1 cellular context compared by ENCODE assay signal in the genomic region with DNA sequence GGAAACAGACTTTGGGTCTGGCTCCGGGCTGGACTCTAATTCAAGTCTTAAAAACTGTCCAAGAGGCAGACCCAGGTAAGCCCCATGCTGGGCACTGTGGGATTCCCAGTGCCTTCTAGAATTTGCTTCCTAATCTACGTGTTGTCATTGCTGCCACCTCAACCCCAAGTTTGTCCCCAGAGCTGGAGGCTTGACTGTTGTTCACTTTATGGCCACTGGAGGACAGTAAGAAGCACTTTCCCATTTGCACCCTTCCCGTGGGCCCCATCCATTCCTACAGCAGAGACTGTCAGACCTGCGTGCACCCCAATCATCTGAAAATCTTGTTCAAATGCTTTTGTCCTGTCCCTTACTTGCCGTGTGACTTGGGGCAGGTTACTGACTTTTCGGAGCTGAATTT.
TF ChIP-seq lines count a peak whose summit lies in the region.

No MANE protein-coding gene starts in this region.

TF ChIP-seq in HEK293, 187 proteins besides CTCF, POLR2A, EP300 and RAD21 (continued from another document):
- no peak for TF ChIP-seq ZNF211 (tag by site-specific recombination; IDR thresholded peaks at IDR 0.05; ENCODE audit: low read depth)
- peak; percentile 6; the same call in 1 of the 2 replicates for TF ChIP-seq ZNF654 (tag by site-specific recombination; IDR thresholded peaks at IDR 0.05; ENCODE audit: low read depth)
- TF ChIP-seq, protein P1, sequence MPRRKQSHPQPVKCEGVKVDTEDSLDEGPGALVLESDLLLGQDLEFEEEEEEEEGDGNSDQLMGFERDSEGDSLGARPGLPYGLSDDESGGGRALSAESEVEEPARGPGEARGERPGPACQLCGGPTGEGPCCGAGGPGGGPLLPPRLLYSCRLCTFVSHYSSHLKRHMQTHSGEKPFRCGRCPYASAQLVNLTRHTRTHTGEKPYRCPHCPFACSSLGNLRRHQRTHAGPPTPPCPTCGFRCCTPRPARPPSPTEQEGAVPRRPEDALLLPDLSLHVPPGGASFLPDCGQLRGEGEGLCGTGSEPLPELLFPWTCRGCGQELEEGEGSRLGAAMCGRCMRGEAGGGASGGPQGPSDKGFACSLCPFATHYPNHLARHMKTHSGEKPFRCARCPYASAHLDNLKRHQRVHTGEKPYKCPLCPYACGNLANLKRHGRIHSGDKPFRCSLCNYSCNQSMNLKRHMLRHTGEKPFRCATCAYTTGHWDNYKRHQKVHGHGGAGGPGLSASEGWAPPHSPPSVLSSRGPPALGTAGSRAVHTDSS (tag by site-specific recombination; IDR thresholded peaks at IDR 0.05), result no peak
- no peak for TF ChIP-seq ZNF549 (tag by site-specific recombination; IDR thresholded peaks at IDR 0.05)
- no peak for TF ChIP-seq SALL2 (tag by site-specific recombination; IDR thresholded peaks at IDR 0.05; ENCODE audit: borderline replicate concordance)
- no peak for TF ChIP-seq GLI2 (tag by site-specific recombination; IDR thresholded peaks at IDR 0.05; ENCODE audit: borderline replicate concordance, low read depth)
- TF ChIP-seq ZFP69B (tag by site-specific recombination; IDR thresholded peaks at IDR 0.05), result peak; percentile 25; the same call in 1 of the 2 replicates
- no peak for TF ChIP-seq ZNF239 (tag by site-specific recombination; IDR thresholded peaks at IDR 0.05)
- TF ChIP-seq, protein P2, sequence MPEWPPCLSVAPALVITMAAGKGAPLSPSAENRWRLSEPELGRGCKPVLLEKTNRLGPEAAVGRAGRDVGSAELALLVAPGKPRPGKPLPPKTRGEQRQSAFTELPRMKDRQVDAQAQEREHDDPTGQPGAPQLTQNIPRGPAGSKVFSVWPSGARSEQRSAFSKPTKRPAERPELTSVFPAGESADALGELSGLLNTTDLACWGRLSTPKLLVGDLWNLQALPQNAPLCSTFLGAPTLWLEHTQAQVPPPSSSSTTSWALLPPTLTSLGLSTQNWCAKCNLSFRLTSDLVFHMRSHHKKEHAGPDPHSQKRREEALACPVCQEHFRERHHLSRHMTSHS (tag by site-specific recombination; IDR thresholded peaks at IDR 0.05), result no peak
- no peak for TF ChIP-seq RBAK (tag by site-specific recombination; IDR thresholded peaks at IDR 0.05)
- TF ChIP-seq ZNF837 (tag by site-specific recombination; IDR thresholded peaks at IDR 0.05), result no peak
- no peak for TF ChIP-seq ZNF266 (tag by site-specific recombination; IDR thresholded peaks at IDR 0.05; ENCODE audit: low read depth)
